In genomic region chrX:48697182-48697727, GRCh38 we compare ENCODE assay signal across 8 cellular contexts. TPM values are rescaled to one million over a fixed set of nuclear protein-coding genes. Genes with fewer than 3 reads are reported as not detected.
A peak's percentile ranks its signal among the peaks of the same experiment; 100 is the strongest.
DNase-seq lines count a peak whose midpoint lies in the region; ATAC-seq and TF ChIP-seq lines count a peak whose summit lies in the region.

No MANE protein-coding gene starts in this region.

- H3K27ac Mint-ChIP-seq in activated CD8-positive, alpha-beta memory T cell treated with anti-CD3 and anti-CD28 coated beads, Interleukin-2, amount 10 ng/mL, durations not matched to agents 7 days and 5 days: peak overlapping the region; percentile 92

- in situ Hi-C loops in Panc1 (cut with HindIII; ENCODE audit: low pct_unique_long_range_greater_than_20kb, low sequenced_read_pairs): no loop called here

- H3K9me3 Mint-ChIP-seq in activated CD8-positive, alpha-beta memory T cell treated with anti-CD3 and anti-CD28 coated beads, Interleukin-2, amount 10 ng/mL, durations not matched to agents 7 days and 5 days (ENCODE audit: low read depth): no peaks in the 10 kb centered on the region

- H3K36me3 ChIP-seq in Panc1 (ENCODE audit: control insufficient read depth, insufficient read depth, low read length): peaks cover 4% of the 10 kb centered on the region; the same call in 1 of the 2 replicates

- intact Hi-C loops in Panc1 (cut with micrococcal nuclease; ENCODE audit: unreplicated experiment): no loop called here

- POLR2A ChIA-PET in Panc1 (lab: Charles Lee): no interaction called here

- peak overlapping the region; percentile 72 to 85 for H3K4me3 ChIP-seq in Panc1 (ENCODE audit: low read depth in 2 of 2, low read length in 2 of 2)
- peak overlapping the region; percentile 68 for H3K4me3 ChIP-seq in fibroblast of the aortic adventitia (ENCODE audit: low read depth, low read length)
- peak overlapping the region; percentile 62 for H3K4me3 ChIP-seq in skeletal muscle cell (ENCODE audit: low read depth, low read length)

- no peaks in the 10 kb centered on the region for H3K27me3 ChIP-seq in Panc1 (ENCODE audit: control insufficient read depth, insufficient read depth, low read length)

- H3K4me3 Mint-ChIP-seq in activated CD8-positive, alpha-beta memory T cell treated with anti-CD3 and anti-CD28 coated beads, Interleukin-2, amount 10 ng/mL, durations not matched to agents 7 days and 5 days: peak overlapping the region; percentile 91

- CTCF ChIA-PET in activated CD8-positive, alpha-beta memory T cell treated with anti-CD3 and anti-CD28 coated beads, Interleukin-2, amount 10 ng/mL, durations not matched to agents 7 days and 5 days (lab: Charles Lee): interaction anchor here (1.0 to 1.2 kb wide), 2 partner anchors 14 to 21 kb away, joined by 3 read pairs; no protein-coding TSS in a partner anchor
- CTCF ChIA-PET in Panc1 (lab: Charles Lee): no interaction called here

- DNase-seq in activated CD8-positive, alpha-beta memory T cell treated with anti-CD3 and anti-CD28 coated beads, Interleukin-2, amount 10 ng/mL, durations not matched to agents 7 days and 5 days: no peak
- DNase-seq in activated CD8-positive, alpha-beta memory T cell treated with anti-CD3 and anti-CD28 coated beads, Interleukin-2, amount 50 U/mL, for 48 hours: no peak
- DNase-seq in Panc1 (ENCODE audit: low read depth, low spot score) (no peak), fibroblast of the aortic adventitia (ENCODE audit: low read depth) (no peak), skeletal muscle cell (ENCODE audit: low read depth) (no peak), AG08396 (ENCODE audit: low spot score) (no peak)
- DNase-seq in stimulated activated CD8-positive, alpha-beta memory T cell treated with anti-CD3 and anti-CD28 coated beads, Interleukin-4, amount 100 ng/mL, for 48 hours: no peak

- no peak for ATAC-seq in activated CD8-positive, alpha-beta memory T cell treated with anti-CD3 and anti-CD28 coated beads, Interleukin-2, amount 10 ng/mL, durations not matched to agents 7 days and 5 days
- ATAC-seq in Panc1 (no peak), GM21390 (IDR thresholded peaks at IDR 0.05; ENCODE audit: unreplicated experiment) (no peak)

- H3K4me1 ChIP-seq in Panc1 (ENCODE audit: control insufficient read depth, insufficient read depth, low read length): peaks cover 8% of the 10 kb centered on the region

- H3K36me3 Mint-ChIP-seq in activated CD8-positive, alpha-beta memory T cell treated with anti-CD3 and anti-CD28 coated beads, Interleukin-2, amount 10 ng/mL, durations not matched to agents 7 days and 5 days: peaks cover 16% of the 10 kb centered on the region

- H3K9me3 ChIP-seq in Panc1 (ENCODE audit: control insufficient read depth, insufficient read depth, low read depth, low read length): no peaks in the 10 kb centered on the region

- peak overlapping the region; percentile 92 for H3K27ac ChIP-seq in Panc1 (ENCODE audit: low read length)

- no peak for TF ChIP-seq CTCF in Panc1 (IDR thresholded peaks at IDR 0.05)
- no peak for TF ChIP-seq CTCF in fibroblast of the aortic adventitia (IDR thresholded peaks at IDR 0.05; ENCODE audit: insufficient read depth, low read length)

- H3K27me3 Mint-ChIP-seq in activated CD8-positive, alpha-beta memory T cell treated with anti-CD3 and anti-CD28 coated beads, Interleukin-2, amount 10 ng/mL, durations not matched to agents 7 days and 5 days: no peaks in the 10 kb centered on the region

- H3K4me1 Mint-ChIP-seq in activated CD8-positive, alpha-beta memory T cell treated with anti-CD3 and anti-CD28 coated beads, Interleukin-2, amount 10 ng/mL, durations not matched to agents 7 days and 5 days: peaks cover 49% of the 10 kb centered on the region

- BruUV-seq in Panc1 (replicated peaks; lab: Mats Ljungman, UMichigan): no TSS peak

RNA-seq across cellular contexts. Expression of gene SUV39H1, which starts 0.7 kb away (rescaled TPM):
- 10 to 100 TPM; 40.1 to 41.4 TPM for total RNA-seq in activated CD8-positive, alpha-beta memory T cell treated with anti-CD3 and anti-CD28 coated beads, Interleukin-2, amount 10 ng/mL, durations not matched to agents 7 days and 5 days
- total RNA-seq in Panc1 (2021; ENCODE audit: unreplicated experiment): 25.6 TPM
- 14.3 TPM for polyA plus RNA-seq in Panc1 (2012; ENCODE audit: insufficient read length)
- total RNA-seq in fibroblast of the aortic adventitia (ENCODE audit: low replicate concordance): 5.1 and 8.5 TPM in 2 replicates

RNA-seq across cellular contexts. Expression of gene WAS, which starts 13.7 kb away (rescaled TPM):
- 100 to 1,000 TPM; 138 to 161 TPM for total RNA-seq in activated CD8-positive, alpha-beta memory T cell treated with anti-CD3 and anti-CD28 coated beads, Interleukin-2, amount 10 ng/mL, durations not matched to agents 7 days and 5 days
- total RNA-seq in Panc1 (2021; ENCODE audit: unreplicated experiment): 0.82 TPM
- polyA plus RNA-seq in Panc1 (2012; ENCODE audit: insufficient read length): 1.3 TPM
- 0.09 TPM in 1 of 2 replicates, not detected in the other for total RNA-seq in fibroblast of the aortic adventitia (ENCODE audit: low replicate concordance)

Comparison
In these comparisons a context has a peak if more than half of its experiments do, and no peak if none do; other contexts are left out.
1. RNA of gene WAS, which starts 13.7 kb away (total RNA-seq): 138 to 161 TPM in activated CD8-positive, alpha-beta memory T cell treated with anti-CD3 and anti-CD28 coated beads, Interleukin-2, amount 10 ng/mL, durations not matched to agents 7 days and 5 days; 0.82 TPM in Panc1 (single experiment) and 0.09 TPM in fibroblast of the aortic adventitia; every median in the first group is over 10 times any median in the second.
2. Peak in every context shown above with its lines, with median percentiles within 50 percentile points of each other: H3K4me3 ChIP-seq.